In genomic region chr11:14974723-14975587, GRCh38 we compare ENCODE assay signal across 8 cellular contexts. TPM values are rescaled to one million over a fixed set of nuclear protein-coding genes. Genes with fewer than 3 reads are reported as not detected.
DNase-seq lines count a peak whose midpoint lies in the region; ATAC-seq and TF ChIP-seq lines count a peak whose summit lies in the region.

No MANE protein-coding gene starts in this region.

- 11% methylated on average over 28 of the region's 32 CpGs for WGBS in esophagus muscularis mucosa

- H4K20me1 ChIP-seq in MM.1S (ENCODE audit: insufficient read depth, low read length), result no peaks in the 10 kb centered on the region

- TF ChIP-seq POLR2A in esophagus muscularis mucosa (IDR thresholded peaks at IDR 0.05; ENCODE audit: low read depth), result no peak

- peak overlapping the region; percentile 50 for H2AFZ ChIP-seq in MM.1S (ENCODE audit: low read length)

- H3K4me3 ChIP-seq in MM.1S (ENCODE audit: low read length), result peak overlapping the region; percentile 33; the same call in 1 of the 2 replicates
- H3K4me3 ChIP-seq in esophagus muscularis mucosa, result peak overlapping the region; percentile 27 to 44 (median 38)

- intact Hi-C loops in esophagus muscularis mucosa (cut with DNase I), result no loop called here

- ATAC-seq in GM19351 (IDR thresholded peaks at IDR 0.05; ENCODE audit: unreplicated experiment), result peak; percentile 49

- H3K9ac ChIP-seq in MM.1S (ENCODE audit: low read length), result no peak overlapping the region

- H3K27me3 Mint-ChIP-seq in neural crest cell (ENCODE audit: low read depth) (peaks cover 95% of the 10 kb centered on the region), type B pancreatic cell (peaks cover 92% of the 10 kb centered on the region)

- H3K27ac ChIP-seq in MM.1S (ENCODE audit: low read length) (no peak overlapping the region), esophagus muscularis mucosa (replicated peaks in 1 of 4) (no peak overlapping the region)

- H3K9me3 ChIP-seq in MM.1S (replicated peaks; ENCODE audit: insufficient read depth, low read length) (no peaks in the 10 kb centered on the region), esophagus muscularis mucosa (no peaks in the 10 kb centered on the region)

- no peak overlapping the region for H3K27ac Mint-ChIP-seq in neural crest cell (ENCODE audit: unreplicated experiment)
- H3K27ac Mint-ChIP-seq in type B pancreatic cell, result peak overlapping the region; percentile 5

- H3K9me2 ChIP-seq in MM.1S (replicated peaks; ENCODE audit: insufficient read depth, low read length), result no peaks in the 10 kb centered on the region

- H3K4me3 Mint-ChIP-seq in neural crest cell, result peak overlapping the region; percentile 76
- H3K4me3 Mint-ChIP-seq in type B pancreatic cell, result peak overlapping the region; percentile 84

- no peaks in the 10 kb centered on the region for H3K4me1 ChIP-seq in MM.1S (ENCODE audit: low read length)
- peaks cover 22 to 40% (median 37%) of the 10 kb centered on the region in 4 donors for H3K4me1 ChIP-seq in esophagus muscularis mucosa

- peak overlapping the region; percentile 63 for H3K4me2 ChIP-seq in MM.1S (ENCODE audit: low read depth, low read length)

- H3K36me3 ChIP-seq in MM.1S (replicated peaks; ENCODE audit: insufficient read depth, low read length) (no peaks in the 10 kb centered on the region), esophagus muscularis mucosa (no peaks in the 10 kb centered on the region)

- H3F3A ChIP-seq in MM.1S (ENCODE audit: insufficient read depth, low read length), result no peaks in the 10 kb centered on the region

- no peaks in the 10 kb centered on the region for H3K36me3 Mint-ChIP-seq in neural crest cell (ENCODE audit: low read depth)
- H3K36me3 Mint-ChIP-seq in type B pancreatic cell, result no peaks in the 10 kb centered on the region

- DNase-seq in 8988T (peak; percentile 56), MM.1S (peak; percentile 58), esophagus muscularis mucosa (ENCODE audit: extremely low spot score) (no peak), neural crest cell (ENCODE audit: low read depth, low spot score) (peak; percentile 63), type B pancreatic cell (ENCODE audit: extremely low spot score, unreplicated experiment) (no peak), NCI-H748 (lab: John Stamatoyannopoulos, UW; ENCODE audit: unreplicated experiment) (no peak)
- peak; percentile 7 to 35 (median 33) for DNase-seq in activated CD8-positive, alpha-beta memory T cell treated with anti-CD3 and anti-CD28 coated beads for 48 hours (ENCODE audit: low read depth in 2 of 3, low spot score in 2 of 3)

- no peaks in the 10 kb centered on the region for H3K79me2 ChIP-seq in MM.1S (ENCODE audit: low read length)

- TF ChIP-seq CTCF in MM.1S (IDR thresholded peaks at IDR 0.05; ENCODE audit: low read length) (peak; percentile 76), esophagus muscularis mucosa (IDR thresholded peaks at IDR 0.05) (peak in 2 of 3 experiments; percentile 6 to 44), neural crest cell (conservative IDR thresholded peaks at IDR 0.05) (peak; percentile 81), type B pancreatic cell (conservative IDR thresholded peaks at IDR 0.05) (peak; percentile 82)

- no peaks in the 10 kb centered on the region for H3K9me3 Mint-ChIP-seq in neural crest cell
- H3K9me3 Mint-ChIP-seq in type B pancreatic cell, result no peaks in the 10 kb centered on the region

- TF ChIP-seq EP300 in esophagus muscularis mucosa (IDR thresholded peaks at IDR 0.05), result no peak

- peaks cover 30% of the 10 kb centered on the region for H3K4me1 Mint-ChIP-seq in neural crest cell
- H3K4me1 Mint-ChIP-seq in type B pancreatic cell (ENCODE audit: unreplicated experiment), result peaks cover 16% of the 10 kb centered on the region

- H3K27me3 ChIP-seq in MM.1S (replicated peaks; ENCODE audit: insufficient read depth, low read length) (no peaks in the 10 kb centered on the region), esophagus muscularis mucosa (peaks cover 0 to 81% (median 40%) of the 10 kb centered on the region in 4 donors)

RNA-seq across cellular contexts. Expression of gene CALCA, which starts 2.8 kb away (rescaled TPM):
- total RNA-seq in esophagus muscularis mucosa (not detected), neural crest cell (not detected in 2 replicates), type B pancreatic cell (ENCODE audit: low replicate concordance) (0.86 and 1.2 TPM in 2 replicates)

Comparison
In these comparisons a context has a peak if more than half of its experiments do, and no peak if none do; other contexts are left out.
1. DNase-seq: peak in 8988T (single experiment), MM.1S (single experiment), activated CD8-positive, alpha-beta memory T cell treated with anti-CD3 and anti-CD28 coated beads for 48 hours (3 of 3) and neural crest cell (single experiment); none in esophagus muscularis mucosa (single experiment), type B pancreatic cell (single experiment) and NCI-H748 (single experiment).
2. CTCF ChIP-seq: peak in every context shown above with its lines; median percentile 82 in type B pancreatic cell; 81 in neural crest cell; 76 in MM.1S; 25 in esophagus muscularis mucosa.